18 cellular contexts compared by ENCODE assay signal in genomic region chr6:77366798-77367197, GRCh38.
"Had no signal": no experiment of that assay in that cellular context is flagged by ENCODE, and none has a peak within 500 bp of the region (broad histone marks: within the 10 kb centered on the region; RNA-seq: fewer than 3 reads in every experiment).

No MANE protein-coding gene starts in this region.

- H3K4me3 Mint-ChIP-seq: immature natural killer cell; naive thymus-derived CD8-positive, alpha-beta T cell; stimulated activated naive B cell treated with anti-CD40 and anti-IgM and Interleukin-4, amounts not matched to agents 10 μg/mL and 1 μg/mL and 100 μg/mL, for 72 hours; stimulated activated naive CD8-positive, alpha-beta T cell treated with anti-CD3 and anti-CD28 coated beads, Interleukin-15, amount 100 ng/mL, for 72 hours had no signal

- H3K4me3 ChIP-seq: colonic mucosa, gastrocnemius medialis, mucosa of descending colon, testis, tibial nerve had no signal

- H3K4me1 Mint-ChIP-seq: immature natural killer cell; naive thymus-derived CD8-positive, alpha-beta T cell; stimulated activated naive B cell treated with anti-CD40 and anti-IgM and Interleukin-4, amounts not matched to agents 10 μg/mL and 1 μg/mL and 100 μg/mL, for 72 hours; stimulated activated naive CD8-positive, alpha-beta T cell treated with anti-CD3 and anti-CD28 coated beads, Interleukin-15, amount 100 ng/mL, for 72 hours had no signal

- ATAC-seq: esophagus mucosa; gastrocnemius medialis; left cardiac atrium; left ventricle myocardium superior; mucosa of descending colon; naive thymus-derived CD8-positive, alpha-beta T cell; sciatic nerve; stimulated activated naive B cell treated with anti-CD40 and anti-IgM and Interleukin-4, amounts not matched to agents 10 μg/mL and 1 μg/mL and 100 μg/mL, for 72 hours; stimulated activated naive CD8-positive, alpha-beta T cell treated with anti-CD3 and anti-CD28 coated beads, Interleukin-15, amount 100 ng/mL, for 72 hours had no signal

- H3K27ac Mint-ChIP-seq: immature natural killer cell; naive thymus-derived CD8-positive, alpha-beta T cell; stimulated activated naive B cell treated with anti-CD40 and anti-IgM and Interleukin-4, amounts not matched to agents 10 μg/mL and 1 μg/mL and 100 μg/mL, for 72 hours; stimulated activated naive CD8-positive, alpha-beta T cell treated with anti-CD3 and anti-CD28 coated beads, Interleukin-15, amount 100 ng/mL, for 72 hours had no signal

- H3K36me3 Mint-ChIP-seq: immature natural killer cell; stimulated activated naive B cell treated with anti-CD40 and anti-IgM and Interleukin-4, amounts not matched to agents 10 μg/mL and 1 μg/mL and 100 μg/mL, for 72 hours had no signal

- DNase-seq: colonic mucosa; effector CD4-positive, alpha-beta T cell; gastrocnemius medialis; immature natural killer cell; kidney; left cardiac atrium; left ventricle myocardium superior; mucosa of descending colon; naive thymus-derived CD8-positive, alpha-beta T cell; posterior cingulate gyrus; stimulated activated CD4-positive, alpha-beta T cell treated with anti-CD3 and anti-CD28 coated beads, Interleukin-2, amount 100 ng/mL, for 24 hours; stimulated activated CD4-positive, alpha-beta T cell treated with anti-CD3 and anti-CD28 coated beads, Interleukin-4, amount 100 ng/mL, for 4 hours; stimulated activated naive B cell treated with anti-CD40 and anti-IgM and Interleukin-4, amounts not matched to agents 10 μg/mL and 1 μg/mL and 100 μg/mL, for 72 hours; stimulated activated naive CD8-positive, alpha-beta T cell treated with anti-CD3 and anti-CD28 coated beads, Interleukin-15, amount 100 ng/mL, for 72 hours; testis had no signal

- H3K4me1 ChIP-seq: colonic mucosa, gastrocnemius medialis, tibial nerve had no signal

- H3K36me3 ChIP-seq: colonic mucosa, gastrocnemius medialis, tibial nerve had no signal

- H3K27me3 ChIP-seq: colonic mucosa, gastrocnemius medialis, testis, tibial nerve had no signal

- H3K9me3 ChIP-seq: colonic mucosa, gastrocnemius medialis, testis had no signal

- H3K27me3 Mint-ChIP-seq: naive thymus-derived CD8-positive, alpha-beta T cell; stimulated activated naive B cell treated with anti-CD40 and anti-IgM and Interleukin-4, amounts not matched to agents 10 μg/mL and 1 μg/mL and 100 μg/mL, for 72 hours; stimulated activated naive CD8-positive, alpha-beta T cell treated with anti-CD3 and anti-CD28 coated beads, Interleukin-15, amount 100 ng/mL, for 72 hours had no signal

- H3K27ac ChIP-seq: colonic mucosa, gastrocnemius medialis, testis, tibial nerve had no signal
